22 cellular contexts compared by ENCODE assay signal in genomic region chr20:61478094-61478493, GRCh38.
DNase-seq lines count a peak whose midpoint lies in the region; ATAC-seq, FAIRE-seq and TF ChIP-seq lines count a peak whose summit lies in the region.
"Had no signal": no experiment of that assay in that cellular context is flagged by ENCODE, and none has a peak within 500 bp of the region (broad histone marks: within the 10 kb centered on the region; RNA-seq: fewer than 3 reads in every experiment).

No MANE protein-coding gene starts in this region.

- intact Hi-C loops in body of pancreas (cut with DNase I) = no loop called here

- no peaks in the 10 kb centered on the region for H3K36me3 ChIP-seq in body of pancreas (replicated peaks in 1 of 2; ENCODE audit: insufficient read depth in 1 of 2, low read depth in 2 of 2)

- no peak for FAIRE-seq in HTR-8/SVneo (lab: Jason Lieb, UNC)
- FAIRE-seq: D721Med, GM12891 had no signal

- no peak overlapping the region for H3K27ac ChIP-seq in body of pancreas
- H3K27ac ChIP-seq: RWPE1 had no signal

- WGBS in body of pancreas, 2 donors = 52 to 58% methylated on average over 9 of the region's 9 CpGs

- H3K4me3 ChIP-seq in body of pancreas = no peak overlapping the region

- peaks cover 0 to 5% (median 0%) of the 10 kb centered on the region in 3 donors for H3K9me3 ChIP-seq in body of pancreas

- DNase-seq in Daoy (ENCODE audit: low read depth) (peak; percentile 21), RPMI8226 (peak; percentile 60), left kidney (ENCODE audit: low read depth, low spot score) (peak; percentile 41), HTR-8/SVneo (ENCODE audit: insufficient read length, low spot score) (no peak), NOMO-1 (lab: John Stamatoyannopoulos, UW; ENCODE audit: unreplicated experiment in 2 of 2) (no peak), ureter (ENCODE audit: low spot score) (no peak), body of pancreas (no peak)
- DNase-seq: CD4-positive, alpha-beta T cell; GDM1; Karpas-422; NCI-H1092 treated with DMSO at 0.1 percent for 48 hours; NCI-H1436 treated with DMSO at 0.1 percent for 48 hours; NCI-H187 treated with DMSO at 0.1 percent for 48 hours; NCI-H2171 treated with DMSO at 0.1 percent for 48 hours; NCI-H524 treated with DMSO at 0.1 percent for 48 hours; NCI-H82; NK-92 treated with Interleukin-12 subunit alpha and Interleukin-12 subunit beta, amount 100 ng/mL, for 24 hours; SHP77 treated with DMSO at 0.1 percent for 48 hours; T-helper 1 cell had no signal

- H3K4me1 ChIP-seq in body of pancreas = no peaks in the 10 kb centered on the region

- no peak for ATAC-seq in body of pancreas

- no peaks in the 10 kb centered on the region for H3K27me3 ChIP-seq in body of pancreas

- TF ChIP-seq CTCF in body of pancreas (IDR thresholded peaks at IDR 0.05) = no peak

- no peak for TF ChIP-seq POLR2A in body of pancreas (IDR thresholded peaks at IDR 0.05)

Comparison
In these comparisons a context has a peak if more than half of its experiments do, and no peak if none do; other contexts are left out.
1. DNase-seq: peak in Daoy (single experiment), RPMI8226 (single experiment) and left kidney (single experiment); none in HTR-8/SVneo (single experiment), NOMO-1 (0 of 2), ureter (single experiment) and body of pancreas (0 of 4).